ENCODE assay signal across 19 cellular contexts in the genomic region with DNA sequence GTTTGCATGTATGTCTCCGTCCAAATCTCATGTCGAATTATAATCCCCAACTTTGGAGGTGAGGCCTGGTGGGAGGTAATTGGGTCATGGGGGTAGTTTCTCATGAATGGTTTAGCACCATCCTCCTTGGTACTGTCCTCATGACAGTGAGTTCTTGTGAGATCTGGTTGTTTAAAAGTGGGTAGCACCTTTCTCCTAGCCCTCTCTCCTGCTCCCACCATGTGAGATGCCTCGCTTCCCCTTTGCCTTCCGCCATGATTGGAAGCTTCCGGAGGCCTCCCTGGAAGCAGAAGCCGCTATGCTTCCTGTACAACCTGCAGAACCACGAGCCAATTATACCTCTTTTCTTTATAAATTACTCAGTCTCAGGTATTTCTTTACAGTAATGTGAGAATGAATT.
DNase-seq lines count a peak whose midpoint lies in the region; ATAC-seq, FAIRE-seq and TF ChIP-seq lines count a peak whose summit lies in the region.
"Had no signal": no experiment of that assay in that cellular context is flagged by ENCODE, and none has a peak within 500 bp of the region (broad histone marks: within the 10 kb centered on the region; RNA-seq: fewer than 3 reads in every experiment).

No MANE protein-coding gene starts in this region.

- H3K36me3 ChIP-seq in H1 (ENCODE audit: control insufficient read depth in 2 of 4, insufficient read depth in 4 of 4, low read length in 3 of 4) = no peaks in the 10 kb centered on the region
- H3K36me3 ChIP-seq: thyroid gland had no signal

- peaks cover 95% of the 10 kb centered on the region for H3K4me1 Mint-ChIP-seq in activated CD8-positive, alpha-beta memory T cell treated with anti-CD3 and anti-CD28 coated beads, Interleukin-2, amount 10 ng/mL, durations not matched to agents 7 days and 5 days
- peaks cover 96 to 99% (median 98%) of the 10 kb centered on the region in 3 donors for H3K4me1 Mint-ChIP-seq in T-cell
- peaks cover 91% of the 10 kb centered on the region for H3K4me1 Mint-ChIP-seq in stimulated activated effector memory CD8-positive, alpha-beta T cell treated with anti-CD3 and anti-CD28 coated beads, Interleukin-12 subunit alpha, Interleukin-12 subunit beta, amount 100 ng/mL, for 72 hours

- no peak overlapping the region for H3K23ac ChIP-seq in H1 (ENCODE audit: insufficient read length)

- H3K27ac ChIP-seq in H1 (ENCODE audit: low read depth, low read length) = no peak overlapping the region
- H3K27ac ChIP-seq in foreskin keratinocyte = no peak overlapping the region
- H3K27ac ChIP-seq: SK-N-MC, thyroid gland, VCaP had no signal

- no peak for TF ChIP-seq RAD21 in H1 (IDR thresholded peaks at IDR 0.05 in 1 of 2, conservative IDR thresholded peaks at IDR 0.05 in 1 of 2; ENCODE audit: low read depth in 2 of 2, low read length in 2 of 2)

- H3K9ac ChIP-seq in H1 (replicated peaks in 1 of 4; ENCODE audit: extremely low read depth in 1 of 4, low read depth in 3 of 4, low read length in 3 of 4) = no peak overlapping the region

- TF ChIP-seq POLR2A in H1 (IDR thresholded peaks at IDR 0.05; ENCODE audit: control extremely low read depth in 1 of 2, low read depth in 2 of 2, low read length in 2 of 2) = no peak

- H3K79me2 ChIP-seq in H1 (ENCODE audit: control insufficient read depth in 1 of 2, insufficient read depth in 2 of 2, low read length in 2 of 2) = peaks cover 0 to 8% of the 10 kb centered on the region in 2 experiments; a peak in 2 of 4 replicates

- FAIRE-seq in H1 (lab: Jason Lieb, UNC) = no peak
- FAIRE-seq: G401.6 had no signal

- H3K4me1 ChIP-seq in H1 (replicated peaks in 1 of 4; ENCODE audit: control insufficient read depth in 3 of 4, insufficient read depth in 4 of 4, low read length in 3 of 4) = peaks cover 4 to 16% (median 13%) of the 10 kb centered on the region in 4 experiments; a peak in 5 of 7 replicates
- H3K4me1 ChIP-seq in foreskin keratinocyte = no peaks in the 10 kb centered on the region

- no peak overlapping the region for H4K8ac ChIP-seq in H1 (ENCODE audit: extremely low read depth, insufficient read depth, low read length)

- H2BK12ac ChIP-seq in H1 (ENCODE audit: low read depth, low read length) = peak overlapping the region; percentile 86; the same call in 1 of the 2 replicates

- no peaks in the 10 kb centered on the region for H3K27me3 Mint-ChIP-seq in activated CD8-positive, alpha-beta memory T cell treated with anti-CD3 and anti-CD28 coated beads, Interleukin-2, amount 10 ng/mL, durations not matched to agents 7 days and 5 days
- no peaks in the 10 kb centered on the region for H3K27me3 Mint-ChIP-seq in T-cell

- CTCF ChIA-PET in activated CD8-positive, alpha-beta memory T cell treated with anti-CD3 and anti-CD28 coated beads, Interleukin-2, amount 10 ng/mL, durations not matched to agents 7 days and 5 days (lab: Charles Lee) = interaction anchor here (1.0 to 1.3 kb wide), 3 partner anchors 10 to 40 kb away, joined by 3 to 4 read pairs (median 4); no protein-coding TSS in a partner anchor
- CTCF ChIA-PET in T-cell (lab: Charles Lee) = interaction anchor here in 1 of 2 donors (1.7 kb wide), 1 partner anchor 28 kb away, joined by 5 read pairs; no protein-coding TSS in a partner anchor
- CTCF ChIA-PET in H1 (lab: Charles Lee; ENCODE audit: partially characterized antibody) = interaction anchor here (0.8 kb wide), 1 partner anchor 11 kb away, joined by 3 read pairs; no protein-coding TSS in a partner anchor

- peak overlapping the region; percentile 82; the same call in 1 of the 2 replicates for H2AK5ac ChIP-seq in H1 (ENCODE audit: low read depth, low read length)

- peak overlapping the region; percentile 96 for H3K27ac Mint-ChIP-seq in activated CD8-positive, alpha-beta memory T cell treated with anti-CD3 and anti-CD28 coated beads, Interleukin-2, amount 10 ng/mL, durations not matched to agents 7 days and 5 days
- H3K27ac Mint-ChIP-seq in T-cell = peak overlapping the region; percentile 97 to 99
- peak overlapping the region; percentile 97 for H3K27ac Mint-ChIP-seq in stimulated activated effector memory CD8-positive, alpha-beta T cell treated with anti-CD3 and anti-CD28 coated beads, Interleukin-12 subunit alpha, Interleukin-12 subunit beta, amount 100 ng/mL, for 72 hours
- H3K27ac Mint-ChIP-seq: nephron progenitor cell had no signal

- TF ChIP-seq CTCF in H1 (IDR thresholded peaks at IDR 0.05; ENCODE audit: control extremely low read depth in 1 of 3, insufficient read depth in 1 of 3, low read depth in 1 of 3, low read length in 3 of 3) = no peak
- TF ChIP-seq CTCF in foreskin keratinocyte (conservative IDR thresholded peaks at IDR 0.05) = no peak

- no peaks in the 10 kb centered on the region for H4K20me1 ChIP-seq in H1 (replicated peaks in 1 of 2; ENCODE audit: control insufficient read depth in 1 of 2, insufficient read depth in 2 of 2, low read length in 2 of 2)

- no peak for ATAC-seq in activated CD8-positive, alpha-beta memory T cell treated with anti-CD3 and anti-CD28 coated beads, Interleukin-2, amount 10 ng/mL, durations not matched to agents 7 days and 5 days
- ATAC-seq in T-cell (replicated peaks in 1 of 4) = no peak
- ATAC-seq in stimulated activated effector memory CD8-positive, alpha-beta T cell treated with anti-CD3 and anti-CD28 coated beads, Interleukin-12 subunit alpha, Interleukin-12 subunit beta, amount 100 ng/mL, for 72 hours = no peak
- no peak for ATAC-seq in HG02610 (IDR thresholded peaks at IDR 0.05; ENCODE audit: unreplicated experiment)
- ATAC-seq in foreskin keratinocyte = no peak
- no peak for ATAC-seq in GM18868 (IDR thresholded peaks at IDR 0.05; ENCODE audit: unreplicated experiment)
- ATAC-seq: left ventricle myocardium superior had no signal

- H3K4me3 Mint-ChIP-seq in activated CD8-positive, alpha-beta memory T cell treated with anti-CD3 and anti-CD28 coated beads, Interleukin-2, amount 10 ng/mL, durations not matched to agents 7 days and 5 days = peak overlapping the region; percentile 27
- peak overlapping the region; percentile 41 to 66 (median 65) for H3K4me3 Mint-ChIP-seq in T-cell
- peak overlapping the region; percentile 83 for H3K4me3 Mint-ChIP-seq in stimulated activated effector memory CD8-positive, alpha-beta T cell treated with anti-CD3 and anti-CD28 coated beads, Interleukin-12 subunit alpha, Interleukin-12 subunit beta, amount 100 ng/mL, for 72 hours
- H3K4me3 Mint-ChIP-seq: nephron progenitor cell had no signal

- H2AFZ ChIP-seq in H1 (ENCODE audit: low read length) = no peak overlapping the region

- no peak overlapping the region for H2BK120ac ChIP-seq in H1 (replicated peaks; ENCODE audit: low read depth, low read length)

- H4K91ac ChIP-seq in H1 (replicated peaks; ENCODE audit: insufficient read length, low read length) = peak overlapping the region; percentile 56

- H3K4me2 ChIP-seq in H1 (ENCODE audit: insufficient read depth in 1 of 2, low read depth in 2 of 2, low read length in 2 of 2) = no peak overlapping the region

- no peak overlapping the region for H4K5ac ChIP-seq in H1 (ENCODE audit: insufficient read length, low read depth, low read length)

- no peaks in the 10 kb centered on the region for H3K9me3 Mint-ChIP-seq in activated CD8-positive, alpha-beta memory T cell treated with anti-CD3 and anti-CD28 coated beads, Interleukin-2, amount 10 ng/mL, durations not matched to agents 7 days and 5 days (ENCODE audit: low read depth)
- H3K9me3 Mint-ChIP-seq in T-cell = peaks cover 0 to 4% (median 0%) of the 10 kb centered on the region in 3 donors
- no peaks in the 10 kb centered on the region for H3K9me3 Mint-ChIP-seq in stimulated activated effector memory CD8-positive, alpha-beta T cell treated with anti-CD3 and anti-CD28 coated beads, Interleukin-12 subunit alpha, Interleukin-12 subunit beta, amount 100 ng/mL, for 72 hours
- H3K9me3 Mint-ChIP-seq: nephron progenitor cell had no signal

- WGBS in H1 (ENCODE audit: extremely low coverage in 1 of 2, insufficient coverage in 1 of 2, insufficient read length in 1 of 2, insufficient replicate concordance in 2 of 2, low coverage in 1 of 2, low lambda C conversion rate in 2 of 2, missing lambda C conversion rate in 1 of 2), 2 experiments = 95% methylated on average over 7 of the region's 7 CpGs; no CpG with 5 or more reads in 1 of the 2 experiments

- DNase-seq in activated CD8-positive, alpha-beta memory T cell treated with anti-CD3 and anti-CD28 coated beads, Interleukin-2, amount 10 ng/mL, durations not matched to agents 7 days and 5 days = no peak
- no peak for DNase-seq in activated CD8-positive, alpha-beta memory T cell treated with anti-CD3 and anti-CD28 coated beads for 24 hours
- DNase-seq in T-cell (no peak), H1 (ENCODE audit: low read depth in 1 of 2, low spot score in 2 of 2) (no peak), foreskin keratinocyte (no peak)
- DNase-seq in stimulated activated effector memory CD8-positive, alpha-beta T cell treated with anti-CD3 and anti-CD28 coated beads, Interleukin-12 subunit alpha, Interleukin-12 subunit beta, amount 100 ng/mL, for 72 hours (ENCODE audit: low spot score in 2 of 2) = no peak
- DNase-seq: COR-L47, dermis blood vessel endothelial cell, KG1, left ventricle myocardium superior, NCI-H1417, NCI-H446, nephron progenitor cell, thyroid gland had no signal

- H3K27me3 ChIP-seq in H1 (replicated peaks in 1 of 4; ENCODE audit: control insufficient read depth in 3 of 4, extremely low read depth in 1 of 4, insufficient read depth in 3 of 4, low read length in 3 of 4) = no peaks in the 10 kb centered on the region
- no peaks in the 10 kb centered on the region for H3K27me3 ChIP-seq in foreskin keratinocyte
- H3K27me3 ChIP-seq: thyroid gland had no signal

- no peak overlapping the region for H3K4ac ChIP-seq in H1 (replicated peaks; ENCODE audit: insufficient read length, low read depth, low read length)

- no peak overlapping the region; the same call in 1 of the 2 replicates for H3K18ac ChIP-seq in H1 (ENCODE audit: extremely low read depth, low read length)

- no peaks in the 10 kb centered on the region for H3K9me3 ChIP-seq in H1 (ENCODE audit: insufficient read depth in 2 of 2, low read depth in 1 of 2, low read length in 1 of 2)
- H3K9me3 ChIP-seq: thyroid gland had no signal

- peaks cover 60% of the 10 kb centered on the region for H3K36me3 Mint-ChIP-seq in activated CD8-positive, alpha-beta memory T cell treated with anti-CD3 and anti-CD28 coated beads, Interleukin-2, amount 10 ng/mL, durations not matched to agents 7 days and 5 days
- H3K36me3 Mint-ChIP-seq in T-cell = peaks cover 75% of the 10 kb centered on the region
- peaks cover 96% of the 10 kb centered on the region for H3K36me3 Mint-ChIP-seq in stimulated activated effector memory CD8-positive, alpha-beta T cell treated with anti-CD3 and anti-CD28 coated beads, Interleukin-12 subunit alpha, Interleukin-12 subunit beta, amount 100 ng/mL, for 72 hours

- no peak overlapping the region for H3K4me3 ChIP-seq in H1 (ENCODE audit: extremely low read depth in 1 of 4, insufficient read depth in 2 of 4, low read depth in 3 of 4, low read length in 4 of 4)
- H3K4me3 ChIP-seq: SK-N-MC, thyroid gland had no signal

- peaks cover 3% of the 10 kb centered on the region; the same call in 1 of the 2 replicates for H3K23me2 ChIP-seq in H1 (ENCODE audit: low read depth, low read length)

- no peak overlapping the region for H3K56ac ChIP-seq in H1 (replicated peaks; ENCODE audit: insufficient read length, low read depth, low read length)

- H2BK5ac ChIP-seq in H1 (ENCODE audit: low read depth, low read length) = peak overlapping the region; percentile 27; the same call in 1 of the 2 replicates

- peak overlapping the region; percentile 67 for H2BK15ac ChIP-seq in H1 (ENCODE audit: low read length)

- H2BK20ac ChIP-seq in H1 (ENCODE audit: low read length) = peak overlapping the region; percentile 67

- POLR2A ChIA-PET in T-cell (lab: Charles Lee) = no interaction called here
- POLR2A ChIA-PET in H1 (lab: Charles Lee; ENCODE audit: partially characterized antibody) = no interaction called here

- H3K79me1 ChIP-seq in H1 (ENCODE audit: low read depth, low read length) = no peaks in the 10 kb centered on the region

- H3K14ac ChIP-seq in H1 (ENCODE audit: insufficient read length) = no peak overlapping the region

- TF ChIP-seq EP300 in H1 (IDR thresholded peaks at IDR 0.05; ENCODE audit: borderline replicate concordance in 1 of 2, low read depth in 2 of 2, low read length in 2 of 2) = no peak

Comparison
In these comparisons a context has a peak if more than half of its experiments do, and no peak if none do; other contexts are left out.
1. H3K4me3 Mint-ChIP-seq: peak in every context shown above with its lines; median percentile 83 in stimulated activated effector memory CD8-positive, alpha-beta T cell treated with anti-CD3 and anti-CD28 coated beads, Interleukin-12 subunit alpha, Interleukin-12 subunit beta, amount 100 ng/mL, for 72 hours; 65 in T-cell; 27 in activated CD8-positive, alpha-beta memory T cell treated with anti-CD3 and anti-CD28 coated beads, Interleukin-2, amount 10 ng/mL, durations not matched to agents 7 days and 5 days.